ENCODE assay signal across 28 cellular contexts in genomic region chr13:93966267-93966936, GRCh38.
DNase-seq lines count a peak whose midpoint lies in the region; ATAC-seq, FAIRE-seq and TF ChIP-seq lines count a peak whose summit lies in the region.
"Had no signal": no experiment of that assay in that cellular context is flagged by ENCODE, and none has a peak within 500 bp of the region (broad histone marks: within the 10 kb centered on the region; RNA-seq: fewer than 3 reads in every experiment).

No MANE protein-coding gene starts in this region.

- H3K9me3 Mint-ChIP-seq in WTC11, result no peaks in the 10 kb centered on the region
- H3K9me3 Mint-ChIP-seq: CD8-positive, alpha-beta memory T cell had no signal

- intact Hi-C loops in HepG2 (cut with micrococcal nuclease; ENCODE audit: unreplicated experiment) (loop anchor here (5.0 to 10.0 kb wide), 3 partner anchors 211 to 742 kb away; partner anchors contain the start of gene GPC6), right lobe of liver (cut with DNase I) (no loop called here)

- H4K20me1 ChIP-seq in HepG2 (ENCODE audit: insufficient read depth, low read length), result no peaks in the 10 kb centered on the region
- H4K20me1 ChIP-seq: BLaER1 had no signal

- TF ChIP-seq POLR2A in HepG2 (IDR thresholded peaks at IDR 0.05; ENCODE audit: insufficient read depth in 1 of 2, low read depth in 2 of 2, low read length in 2 of 2) (no peak), right lobe of liver (IDR thresholded peaks at IDR 0.05) (no peak)

- BruUV-seq in HepG2 (replicated peaks; lab: Mats Ljungman, UMichigan), result no TSS peak

- no peaks in the 10 kb centered on the region for H3K79me2 ChIP-seq in HepG2 (ENCODE audit: insufficient read depth, low read length)

- H3K9me3 ChIP-seq in HepG2 (ENCODE audit: low read length) (no peaks in the 10 kb centered on the region), right lobe of liver (no peaks in the 10 kb centered on the region)
- H3K9me3 ChIP-seq: BE2C, BLaER1 had no signal

- H3K4me2 ChIP-seq in HepG2 (ENCODE audit: low read depth, low read length), result peak overlapping the region; percentile 20; the same call in 1 of the 2 replicates
- H3K4me2 ChIP-seq: BLaER1 had no signal

- DNase-seq in DMS53 (lab: John Stamatoyannopoulos, UW), result peak; percentile 4
- no peak for DNase-seq in DMS53 treated with DMSO at 0.1 percent for 48 hours (lab: John Stamatoyannopoulos, UW; ENCODE audit: unreplicated experiment)
- no peak for DNase-seq in WTC11 (ENCODE audit: low spot score)
- DNase-seq in HepG2 (ENCODE audit: low spot score), result peak; percentile 88
- DNase-seq in right lobe of liver, result no peak
- no peak for DNase-seq in globus pallidus (ENCODE audit: low spot score)
- DNase-seq in NCI-H146 (lab: John Stamatoyannopoulos, UW), result no peak
- DNase-seq: 8988T; ACHN; BE2C; C1 segment of cervical spinal cord; CD4-positive, alpha-beta memory T cell; CD4-positive, CD25-positive, alpha-beta regulatory T cell; CD8-positive, alpha-beta memory T cell; COR-L47; DMS 273 treated with DMSO at 0.1 percent for 48 hours; DMS153; DMS79; DND-41; EL; GDM1 had no signal

- no peaks in the 10 kb centered on the region for H3K27me3 ChIP-seq in HepG2 (ENCODE audit: control insufficient read depth in 1 of 2, insufficient read depth in 2 of 2, low read length in 2 of 2)
- no peaks in the 10 kb centered on the region for H3K27me3 ChIP-seq in right lobe of liver
- H3K27me3 ChIP-seq: BE2C, BLaER1 had no signal

- H3K4me1 ChIP-seq in HepG2 (ENCODE audit: insufficient read depth, low read length) (peaks cover 52% of the 10 kb centered on the region), right lobe of liver (no peaks in the 10 kb centered on the region)
- H3K4me1 ChIP-seq: BLaER1 had no signal

- TF ChIP-seq EP300 in HepG2 (IDR thresholded peaks at IDR 0.05; ENCODE audit: low read depth in 2 of 2, low read length in 2 of 2) (peak in 1 of 2 experiments; percentile 91; a peak in 2 of 4 replicates), HepG2 (CRISPR knock-in tag; IDR thresholded peaks at IDR 0.05; ENCODE audit: borderline replicate concordance) (peak; percentile 69; the same call in 1 of the 2 replicates)

- peaks cover 17% of the 10 kb centered on the region for H3K4me1 Mint-ChIP-seq in WTC11
- H3K4me1 Mint-ChIP-seq: CD14-positive monocyte; CD4-positive, alpha-beta memory T cell; CD4-positive, CD25-positive, alpha-beta regulatory T cell; CD8-positive, alpha-beta memory T cell had no signal

- CTCF ChIA-PET in WTC11 (lab: Charles Lee) (no interaction called here), HepG2 (lab: Yijun Ruan, JAX; ENCODE audit: low intra/inter-chr PET ratio, low total read pairs) (no interaction called here)

- H3K27ac ChIP-seq in HepG2 (ENCODE audit: extremely low read length, insufficient read depth, low read length) (peak overlapping the region; percentile 50), right lobe of liver (no peak overlapping the region)
- H3K27ac ChIP-seq: BLaER1 had no signal

- no peak for ATAC-seq in WTC11
- ATAC-seq in HepG2, result peak; percentile 97
- ATAC-seq in right lobe of liver, result peak; percentile 68 to 93 (median 82)
- no peak for ATAC-seq in HG03108 (IDR thresholded peaks at IDR 0.05; ENCODE audit: unreplicated experiment)
- ATAC-seq: GM12878 had no signal

- H3K27ac Mint-ChIP-seq in WTC11, result no peak overlapping the region
- H3K27ac Mint-ChIP-seq: CD14-positive monocyte; CD4-positive, alpha-beta memory T cell; CD4-positive, CD25-positive, alpha-beta regulatory T cell; CD8-positive, alpha-beta memory T cell had no signal

- no peak overlapping the region for H2AFZ ChIP-seq in HepG2 (ENCODE audit: low read length)

- H3K4me3 ChIP-seq in HepG2 (replicated peaks in 1 of 3; ENCODE audit: insufficient read depth in 1 of 3, low read depth in 2 of 3, low read length in 3 of 3) (no peak overlapping the region; a peak in 1 of 6 replicates), right lobe of liver (no peak overlapping the region)
- H3K4me3 ChIP-seq: BLaER1, GM12878 had no signal

- POLR2A ChIA-PET in WTC11 (lab: Charles Lee) (interaction anchor here (0.7 kb wide), 1 partner anchor 20 kb away, joined by 5 read pairs; no protein-coding TSS in a partner anchor), HepG2 (lab: Yijun Ruan, JAX) (interaction anchor here (0.7 to 1.2 kb wide), 4 partner anchors 10 to 718 kb away, joined by 3 to 9 read pairs (median 3); no protein-coding TSS in a partner anchor)

- no peak for FAIRE-seq in HepG2 (lab: Jason Lieb, UNC)
- FAIRE-seq: A204.1, GM12878, GM12892, GM18507 had no signal

- no peaks in the 10 kb centered on the region for H3K27me3 Mint-ChIP-seq in WTC11 (ENCODE audit: low read depth)
- H3K27me3 Mint-ChIP-seq: CD4-positive, CD25-positive, alpha-beta regulatory T cell had no signal

- H3K4me3 Mint-ChIP-seq in WTC11, result no peak overlapping the region
- H3K4me3 Mint-ChIP-seq: CD14-positive monocyte; CD4-positive, alpha-beta memory T cell; CD4-positive, CD25-positive, alpha-beta regulatory T cell; CD8-positive, alpha-beta memory T cell had no signal

- TF ChIP-seq CTCF in WTC11 (IDR thresholded peaks at IDR 0.05) (no peak), HepG2 (CRISPR knock-in tag; IDR thresholded peaks at IDR 0.05) (no peak), right lobe of liver (IDR thresholded peaks at IDR 0.05) (no peak)

- WGBS in HepG2 (ENCODE audit: low lambda C conversion rate), result 84% methylated on average over 2 of the region's 2 CpGs
- 54% methylated on average over 2 of the region's 2 CpGs for WGBS in right lobe of liver (ENCODE audit: insufficient coverage, low coverage, low lambda C conversion rate, missing lambda C conversion rate)

- no peak overlapping the region for H3K9ac ChIP-seq in HepG2 (ENCODE audit: insufficient read depth, low read depth, low read length)
- H3K9ac ChIP-seq: BLaER1 had no signal

- no peak for TF ChIP-seq RAD21 in HepG2 (CRISPR knock-in tag; IDR thresholded peaks at IDR 0.05)

- H3K36me3 Mint-ChIP-seq in WTC11, result no peaks in the 10 kb centered on the region
- H3K36me3 Mint-ChIP-seq: CD14-positive monocyte; CD4-positive, alpha-beta memory T cell; CD4-positive, CD25-positive, alpha-beta regulatory T cell; CD8-positive, alpha-beta memory T cell had no signal

- in situ Hi-C loops in HepG2 (cut with HindIII; ENCODE audit: extremely low pct_ligation_motif_present, low pct_unique_long_range_greater_than_20kb), result loop anchor here (10.0 kb wide), 1 partner anchor 722 kb away; no protein-coding TSS in a partner anchor

- H3K36me3 ChIP-seq in HepG2 (replicated peaks in 1 of 2; ENCODE audit: control insufficient read depth in 1 of 2, insufficient read depth in 2 of 2, low read length in 2 of 2) (no peaks in the 10 kb centered on the region), right lobe of liver (no peaks in the 10 kb centered on the region)
- H3K36me3 ChIP-seq: BE2C, BLaER1 had no signal

TF ChIP-seq in WTC11, 78 proteins besides CTCF, POLR2A, EP300 and RAD21:
- TF ChIP-seq, protein P1, sequence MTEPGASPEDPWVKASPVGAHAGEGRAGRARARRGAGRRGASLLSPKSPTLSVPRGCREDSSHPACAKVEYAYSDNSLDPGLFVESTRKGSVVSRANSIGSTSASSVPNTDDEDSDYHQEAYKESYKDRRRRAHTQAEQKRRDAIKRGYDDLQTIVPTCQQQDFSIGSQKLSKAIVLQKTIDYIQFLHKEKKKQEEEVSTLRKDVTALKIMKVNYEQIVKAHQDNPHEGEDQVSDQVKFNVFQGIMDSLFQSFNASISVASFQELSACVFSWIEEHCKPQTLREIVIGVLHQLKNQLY (CRISPR knock-in tag; IDR thresholded peaks at IDR 0.05), result no peak
- TF ChIP-seq GABPB1 (CRISPR knock-in tag; IDR thresholded peaks at IDR 0.05) (peak; percentile 30; the same call in 1 of the 2 replicates), ZNF317 (CRISPR knock-in tag; IDR thresholded peaks at IDR 0.05; ENCODE audit: borderline replicate concordance, low read depth) (no peak)

TF ChIP-seq in HepG2, 621 proteins besides CTCF, POLR2A, EP300 and RAD21 (continues in another document):
- TF ChIP-seq HDAC2 (CRISPR knock-in tag; IDR thresholded peaks at IDR 0.05) (peak; percentile 66), MED1 (CRISPR knock-in tag; IDR thresholded peaks at IDR 0.05) (peak; percentile 43; the same call in 1 of the 2 replicates), KLF16 (CRISPR knock-in tag; IDR thresholded peaks at IDR 0.05) (peak in 1 of 2 experiments; percentile 50; a peak in 1 of 4 replicates), TEAD3 (CRISPR knock-in tag; optimal IDR thresholded peaks at IDR 0.05; ENCODE audit: borderline replicate concordance) (peak; percentile 16), AGO1 (IDR thresholded peaks at IDR 0.05; ENCODE audit: low read depth, low read length, poor library complexity, severe bottlenecking) (no peak), GABPB1 (CRISPR knock-in tag; IDR thresholded peaks at IDR 0.05) (0 out of 2 replicates have a peak, but pooled peaks have one; percentile 15), HOMEZ (CRISPR knock-in tag; IDR thresholded peaks at IDR 0.05; ENCODE audit: low read depth) (peak; percentile 86), LCORL (IDR thresholded peaks at IDR 0.05) (no peak), LCORL (CRISPR knock-in tag; IDR thresholded peaks at IDR 0.05) (peak; percentile 45; the same call in 1 of the 2 replicates), TCF7 (IDR thresholded peaks at IDR 0.05; ENCODE audit: low read depth) (peak; percentile 92), TBL1XR1 (IDR thresholded peaks at IDR 0.05; ENCODE audit: borderline replicate concordance, low read length, partially characterized antibody) (peak; percentile 72), ZNF556 (CRISPR knock-in tag; IDR thresholded peaks at IDR 0.05; ENCODE audit: borderline replicate concordance) (0 out of 2 replicates have a peak, but pooled peaks have one; percentile 31), ZNF414 (CRISPR knock-in tag; IDR thresholded peaks at IDR 0.05) (no peak), MIER2 (CRISPR knock-in tag; IDR thresholded peaks at IDR 0.05) (peak; percentile 62; the same call in 1 of the 2 replicates)

Comparison
In these comparisons a context has a peak if more than half of its experiments do, and no peak if none do; other contexts are left out.
1. DNase-seq: peak in DMS53 (single experiment) and HepG2 (single experiment); none in DMS53 treated with DMSO at 0.1 percent for 48 hours (single experiment), WTC11 (single experiment), right lobe of liver (0 of 3), globus pallidus (single experiment) and NCI-H146 (single experiment).
2. ATAC-seq: peak in HepG2 (single experiment) and right lobe of liver (4 of 4); none in WTC11 (single experiment) and HG03108 (single experiment).